ENCODE assay signal across 1 cellular context in genomic region chr17:44414394-44415155, GRCh38.
TF ChIP-seq lines count a peak whose summit lies in the region.

No MANE protein-coding gene starts in this region.

TF ChIP-seq in HepG2, 621 proteins besides CTCF, POLR2A, EP300 and RAD21:
- TF ChIP-seq KLF6 (CRISPR knock-in tag; IDR thresholded peaks at IDR 0.05) = no peak
- TF ChIP-seq RBM22 (optimal IDR thresholded peaks at IDR 0.05; ENCODE audit: low read length) = peak; percentile 56
TF ChIP-seq in HepG2: peak in this region for 1.
